In genomic region chr1:35454616-35455015, GRCh38 we compare ENCODE assay signal across 9 cellular contexts.
DNase-seq lines count a peak whose midpoint lies in the region; ATAC-seq and TF ChIP-seq lines count a peak whose summit lies in the region.
"Had no signal": no experiment of that assay in that cellular context is flagged by ENCODE, and none has a peak within 500 bp of the region (broad histone marks: within the 10 kb centered on the region; RNA-seq: fewer than 3 reads in every experiment).

No MANE protein-coding gene starts in this region.

- ATAC-seq in left lung (peak; percentile 22), GM21576 (IDR thresholded peaks at IDR 0.05; ENCODE audit: unreplicated experiment) (no peak)

- H2AFZ ChIP-seq in ACC112 (ENCODE audit: low read length, unreplicated experiment): no peak overlapping the region

- no peaks in the 10 kb centered on the region for H3K79me2 ChIP-seq in ACC112 (ENCODE audit: control insufficient read depth, insufficient read depth, low read length, unreplicated experiment)

- H3K9me3 ChIP-seq in left lung: no peaks in the 10 kb centered on the region
- no peaks in the 10 kb centered on the region for H3K9me3 ChIP-seq in thyroid gland
- H3K9me3 ChIP-seq: heart left ventricle had no signal

- TF ChIP-seq POLR2A in thyroid gland (IDR thresholded peaks at IDR 0.05): no peak

- DNase-seq in GM12865 (ENCODE audit: low read depth) (peak; percentile 63), astrocyte of the cerebellum (ENCODE audit: low read depth) (no peak), left lung (no peak), H7 (no peak), NCI-H2196 (lab: John Stamatoyannopoulos, UW; ENCODE audit: unreplicated experiment) (no peak), thyroid gland (no peak)
- DNase-seq: heart left ventricle had no signal

- intact Hi-C loops in left lung (cut with DNase I): loop anchor here in 1 of 2 donors (5.0 kb wide), 1 partner anchor 108 kb away; no protein-coding TSS in a partner anchor
- intact Hi-C loops in thyroid gland (cut with DNase I): loop anchor here (5.0 kb wide), 1 partner anchor 273 kb away; no protein-coding TSS in a partner anchor

- H3K4me1 ChIP-seq in ACC112 (ENCODE audit: control insufficient read depth, insufficient read depth, low read length, unreplicated experiment) (peaks cover 40% of the 10 kb centered on the region), left lung (peaks cover 22 to 62% of the 10 kb centered on the region in 2 donors), thyroid gland (peaks cover 22 to 43% of the 10 kb centered on the region in 2 donors)

- H3K4me3 ChIP-seq in ACC112 (ENCODE audit: low read depth, low read length) (no peak overlapping the region), GM12865 (ENCODE audit: low read depth, low read length) (no peak overlapping the region), astrocyte of the cerebellum (ENCODE audit: low read depth, low read length) (no peak overlapping the region), left lung (no peak overlapping the region), H7 (ENCODE audit: insufficient read depth, low read depth, low read length) (no peak overlapping the region), thyroid gland (replicated peaks in 1 of 3) (no peak overlapping the region)
- H3K4me3 ChIP-seq: heart left ventricle had no signal

- H3K36me3 ChIP-seq in ACC112 (ENCODE audit: insufficient read depth, low read length) (peaks cover 4% of the 10 kb centered on the region; the same call in 1 of the 2 replicates), left lung (peaks cover 0 to 26% of the 10 kb centered on the region in 2 donors), H7 (replicated peaks; ENCODE audit: control insufficient read depth, insufficient read depth, low read length) (peaks cover 29% of the 10 kb centered on the region), thyroid gland (peaks cover 3% of the 10 kb centered on the region in 2 donors)

- H3K27me3 ChIP-seq in ACC112 (ENCODE audit: insufficient read depth, low read length): no peaks in the 10 kb centered on the region
- H3K27me3 ChIP-seq in left lung: no peaks in the 10 kb centered on the region
- H3K27me3 ChIP-seq in H7 (ENCODE audit: control insufficient read depth, insufficient read depth, low read length): no peaks in the 10 kb centered on the region
- H3K27me3 ChIP-seq in thyroid gland: no peaks in the 10 kb centered on the region
- H3K27me3 ChIP-seq: heart left ventricle had no signal

- TF ChIP-seq CTCF in GM12865 (IDR thresholded peaks at IDR 0.05; ENCODE audit: insufficient read depth, low read depth, low read length, missing control alignments): no peak
- TF ChIP-seq CTCF in astrocyte of the cerebellum (IDR thresholded peaks at IDR 0.05; ENCODE audit: low read depth, low read length, missing control alignments): peak; percentile 23
- no peak for TF ChIP-seq CTCF in left lung (IDR thresholded peaks at IDR 0.05)
- TF ChIP-seq CTCF in thyroid gland (IDR thresholded peaks at IDR 0.05): no peak

- WGBS in thyroid gland, 2 donors: 60 to 75% methylated on average over 1 of the region's 1 CpG

- in situ Hi-C loops in astrocyte of the cerebellum (cut with HindIII; ENCODE audit: low sequenced_read_pairs): loop anchor here (10.0 kb wide), 1 partner anchor 80 kb away; no protein-coding TSS in a partner anchor

- peak overlapping the region; percentile 79 for H3K27ac ChIP-seq in ACC112 (ENCODE audit: low read depth, low read length)
- peak overlapping the region; percentile 8 to 85 for H3K27ac ChIP-seq in left lung
- H3K27ac ChIP-seq in thyroid gland: no peak overlapping the region

Comparison
In these comparisons a context has a peak if more than half of its experiments do, and no peak if none do; other contexts are left out.
1. H3K27ac ChIP-seq: peak in ACC112 (single experiment) and left lung (2 of 2); none in thyroid gland (0 of 3).